13 cellular contexts compared by ENCODE assay signal in the genomic region with DNA sequence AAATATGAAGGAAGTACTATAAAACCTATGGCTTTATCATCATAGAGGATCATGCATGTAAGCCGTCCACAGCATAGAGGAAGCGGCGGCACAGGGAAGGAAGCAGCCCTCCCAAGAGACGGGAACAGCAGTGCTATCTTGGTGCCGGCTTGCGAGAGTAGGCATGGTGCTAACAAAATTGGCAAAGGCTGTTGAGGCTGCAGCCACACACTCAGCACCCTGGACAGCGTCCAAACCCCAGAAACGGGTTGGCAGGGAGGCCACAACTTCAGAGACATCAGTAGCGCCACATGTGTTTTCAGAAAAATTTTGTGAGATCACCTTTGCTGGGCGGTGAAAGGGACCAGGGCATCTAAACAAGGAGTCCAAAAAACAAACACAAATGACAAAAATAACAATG. TPM values are rescaled to one million over a fixed set of nuclear protein-coding genes. Genes with fewer than 3 reads are reported as not detected.
DNase-seq lines count a peak whose midpoint lies in the region; ATAC-seq and TF ChIP-seq lines count a peak whose summit lies in the region.
"Had no signal": no experiment of that assay in that cellular context is flagged by ENCODE, and none has a peak within 500 bp of the region (broad histone marks: within the 10 kb centered on the region; RNA-seq: fewer than 3 reads in every experiment).

No MANE protein-coding gene starts in this region.

- H3K9ac ChIP-seq in endodermal cell (ENCODE audit: extremely low read depth, low read length, poor library complexity, severe bottlenecking) (no peak overlapping the region), neural progenitor cell (no peak overlapping the region)

- H3K36me3 ChIP-seq in endodermal cell (ENCODE audit: control insufficient read depth, insufficient read depth, low read length) (no peaks in the 10 kb centered on the region), neural progenitor cell (no peaks in the 10 kb centered on the region), aorta (ENCODE audit: control insufficient read depth in 1 of 2, insufficient read depth in 2 of 2, low read length in 1 of 2) (no peaks in the 10 kb centered on the region)

- H3K4me3 Mint-ChIP-seq in endodermal cell (no peak overlapping the region), neural progenitor cell (no peak overlapping the region)

- H3K9me3 ChIP-seq in endodermal cell (ENCODE audit: control insufficient read depth, low read length) (no peaks in the 10 kb centered on the region), neural progenitor cell (ENCODE audit: low read depth) (no peaks in the 10 kb centered on the region), aorta (ENCODE audit: control insufficient read depth, low read length) (peaks cover 2% of the 10 kb centered on the region)

- H3K9me3 Mint-ChIP-seq in endodermal cell (no peaks in the 10 kb centered on the region), neural progenitor cell (no peaks in the 10 kb centered on the region)

- H3K4me3 ChIP-seq in endodermal cell (ENCODE audit: low read length) (no peak overlapping the region), neural progenitor cell (no peak overlapping the region), aorta (ENCODE audit: low read length in 2 of 2) (no peak overlapping the region)

- peaks cover 6% of the 10 kb centered on the region for H4K20me1 ChIP-seq in neural progenitor cell (ENCODE audit: low read depth)

- H3K36me3 Mint-ChIP-seq in endodermal cell (ENCODE audit: low read depth) (no peaks in the 10 kb centered on the region), neural progenitor cell (no peaks in the 10 kb centered on the region)

- intact Hi-C loops in aorta (cut with DNase I): no loop called here

- H3K4me2 ChIP-seq in neural progenitor cell: no peak overlapping the region

- H3K27ac Mint-ChIP-seq in endodermal cell (no peak overlapping the region), neural progenitor cell (no peak overlapping the region)

- ATAC-seq in aorta (ENCODE audit: low FRiP score) (no peak), GM18870 (IDR thresholded peaks at IDR 0.05; ENCODE audit: unreplicated experiment) (no peak), HG02610 (IDR thresholded peaks at IDR 0.05; ENCODE audit: unreplicated experiment) (no peak)

- no peaks in the 10 kb centered on the region for H3K4me1 ChIP-seq in endodermal cell (ENCODE audit: control insufficient read depth, insufficient read depth, low read length)
- H3K4me1 ChIP-seq in neural progenitor cell: no peaks in the 10 kb centered on the region
- no peaks in the 10 kb centered on the region for H3K4me1 ChIP-seq in aorta (ENCODE audit: control insufficient read depth in 1 of 2, insufficient read depth in 2 of 2, low read length in 2 of 2)

- DNase-seq in NCI-H2029 (lab: John Stamatoyannopoulos, UW) (peak; percentile 19), NCI-H2029 treated with DMSO at 0.1 percent for 48 hours (lab: John Stamatoyannopoulos, UW) (no peak), NCI-H1105 (lab: John Stamatoyannopoulos, UW) (peak; percentile 17), endodermal cell (peak; percentile 91), neural progenitor cell (ENCODE audit: low spot score) (peak; percentile 79), aorta (no peak)
- DNase-seq: 8988T, glutamatergic neuron, NCI-H510A had no signal

- H3F3A ChIP-seq in neural progenitor cell (ENCODE audit: low read depth): no peaks in the 10 kb centered on the region

- TF ChIP-seq CTCF in endodermal cell (conservative IDR thresholded peaks at IDR 0.05) (no peak), neural progenitor cell (IDR thresholded peaks at IDR 0.05) (no peak)

- H3K27ac ChIP-seq in endodermal cell (ENCODE audit: low read depth, low read length) (no peak overlapping the region), neural progenitor cell (no peak overlapping the region), aorta (ENCODE audit: low read depth in 1 of 2, low read length in 2 of 2) (no peak overlapping the region)
- H3K27ac ChIP-seq: VCaP had no signal

- H3K27me3 ChIP-seq in endodermal cell (ENCODE audit: control insufficient read depth, insufficient read depth, low read length, poor library complexity, severe bottlenecking) (no peaks in the 10 kb centered on the region), neural progenitor cell (no peaks in the 10 kb centered on the region), aorta (ENCODE audit: control insufficient read depth in 1 of 2, insufficient read depth in 2 of 2, low read length in 1 of 2) (no peaks in the 10 kb centered on the region)

- no peaks in the 10 kb centered on the region for H3K4me1 Mint-ChIP-seq in endodermal cell
- H3K4me1 Mint-ChIP-seq in neural progenitor cell: no peaks in the 10 kb centered on the region

- WGBS in endodermal cell (ENCODE audit: insufficient coverage in 1 of 2, insufficient read length in 1 of 2), 2 experiments: 69 to 70% methylated on average over 7 to 10 of the region's 10 CpGs
- 14 to 18% methylated on average over 10 of the region's 10 CpGs for WGBS in aorta, 2 donors

- H3K27me3 Mint-ChIP-seq in endodermal cell (ENCODE audit: insufficient read depth) (no peaks in the 10 kb centered on the region), neural progenitor cell (ENCODE audit: insufficient read depth, low read depth) (peaks cover 7% of the 10 kb centered on the region)

- no peaks in the 10 kb centered on the region for H3K79me2 ChIP-seq in neural progenitor cell (ENCODE audit: low read depth)

- H2AFZ ChIP-seq in neural progenitor cell (replicated peaks): no peak overlapping the region

RNA-seq across cellular contexts. Expression of a gene that starts 37.7 kb away (rescaled TPM):
- total RNA-seq in endodermal cell: 1 to 10 TPM; 4.2 to 6.5 TPM
- 4.5 TPM for polyA plus RNA-seq in endodermal cell (2013, experiment 1 of 2)
- polyA plus RNA-seq in endodermal cell (2013, experiment 2 of 2): 3.6 TPM
- total RNA-seq in neural progenitor cell (ENCODE audit: low replicate concordance): 0.71 and 3.2 TPM in 2 replicates
- 1 to 10 TPM in 1 of 2 donors, not detected in 1; 3.8 TPM for total RNA-seq in aorta
- not detected for polyA plus RNA-seq in aorta
- total RNA-seq: bronchial epithelial cell had no signal

Comparison
In these comparisons a context has a peak if more than half of its experiments do, and no peak if none do; other contexts are left out.
1. DNase-seq: peak in NCI-H2029 (single experiment), NCI-H1105 (single experiment), endodermal cell (single experiment) and neural progenitor cell (single experiment); none in NCI-H2029 treated with DMSO at 0.1 percent for 48 hours (single experiment) and aorta (0 of 2).